ENCODE assay signal across 8 cellular contexts in genomic region chr17:80147035-80147939, GRCh38. TPM values are rescaled to one million over a fixed set of nuclear protein-coding genes. Genes with fewer than 3 reads are reported as not detected.
A peak's percentile ranks its signal among the peaks of the same experiment; 100 is the strongest.
DNase-seq lines count a peak whose midpoint lies in the region; ATAC-seq and TF ChIP-seq lines count a peak whose summit lies in the region.

EIF4A3 (minus strand) TSS chr17:80147128; CDS start chr17:80146961, 167 bp downstream.

- POLR2A ChIA-PET in A673 (lab: Charles Lee; ENCODE audit: low non-redundant PET): no interaction called here

- DNase-seq in A673 (ENCODE audit: low spot score) (peak; percentile 99), NCI-H2196 treated with DMSO at 0.1 percent for 48 hours (lab: John Stamatoyannopoulos, UW; ENCODE audit: unreplicated experiment) (peak; percentile 99), breast epithelium (ENCODE audit: low spot score in 2 of 2) (peak; percentile 98 to 99)

- H3K27ac ChIP-seq in A673 (ENCODE audit: low read depth, low read length, poor library complexity, severe bottlenecking) (peak within 1 kb of the TSS; percentile 92), VCaP (peak within 1 kb of the TSS; percentile 97), breast epithelium (peak within 1 kb of the TSS; percentile 96 to 98), iPS-18a (ENCODE audit: low read length) (no peak within 1 kb of the TSS)

- peak; percentile 88 for ATAC-seq in GM18868 (IDR thresholded peaks at IDR 0.05; ENCODE audit: unreplicated experiment)
- peak; percentile 71 for ATAC-seq in HG03108 (IDR thresholded peaks at IDR 0.05; ENCODE audit: unreplicated experiment)

- intact Hi-C loops in A673 (cut with micrococcal nuclease; ENCODE audit: unreplicated experiment): no loop called here
- intact Hi-C loops in breast epithelium (cut with DNase I; ENCODE audit: low total_unique reads): loop anchor here (1.0 kb wide), 1 partner anchor 42 kb away; no protein-coding TSS in a partner anchor

- CTCF ChIA-PET in A673 (lab: Charles Lee): interaction anchor here (1.3 kb wide), 1 partner anchor 46 kb away, joined by 3 read pairs; the partner anchor contains the start of gene GAA

- H3K36me3 ChIP-seq in A673 (ENCODE audit: insufficient read depth, low read length, poor library complexity, severe bottlenecking): peaks cover 22% of the 10 kb centered on the region
- peaks cover 5% of the 10 kb centered on the region for H3K36me3 ChIP-seq in breast epithelium
- H3K36me3 ChIP-seq in iPS-18a (ENCODE audit: control insufficient read depth, low read depth, low read length): peaks cover 24% of the 10 kb centered on the region
- H3K36me3 ChIP-seq in skeletal muscle satellite cell (ENCODE audit: insufficient read depth, low read length): peaks cover 22% of the 10 kb centered on the region

- H3K4me3 ChIP-seq in A673 (ENCODE audit: low read depth, low read length, poor library complexity, severe bottlenecking) (peak within 1 kb of the TSS; percentile 94), breast epithelium (peak within 1 kb of the TSS; percentile 94 to 100 (median 96)), iPS-18a (ENCODE audit: low read length) (peak within 1 kb of the TSS; percentile 86), skeletal muscle satellite cell (ENCODE audit: low read length) (peak within 1 kb of the TSS; percentile 91)

- H3K4me1 ChIP-seq in A673 (ENCODE audit: insufficient read depth, low read length, poor library complexity, severe bottlenecking): peaks cover 12% of the 10 kb centered on the region
- H3K4me1 ChIP-seq in breast epithelium: peaks cover 3 to 12% of the 10 kb centered on the region in 2 donors
- peaks cover 7% of the 10 kb centered on the region for H3K4me1 ChIP-seq in iPS-18a (ENCODE audit: control insufficient read depth, low read depth, low read length)
- H3K4me1 ChIP-seq in skeletal muscle satellite cell (ENCODE audit: control insufficient read depth, insufficient read depth, low read length): peaks cover 27% of the 10 kb centered on the region

- TF ChIP-seq CTCF in A673 (conservative IDR thresholded peaks at IDR 0.05; ENCODE audit: low read depth, low read length) (no peak), VCaP (conservative IDR thresholded peaks at IDR 0.05) (no peak), breast epithelium (IDR thresholded peaks at IDR 0.05) (no peak)

- H3K9ac ChIP-seq in iPS-18a (ENCODE audit: low read length) (peak within 1 kb of the TSS; percentile 84), skeletal muscle satellite cell (ENCODE audit: low read depth, low read length) (peak within 1 kb of the TSS; percentile 98)

- H3K4me2 ChIP-seq in skeletal muscle satellite cell (ENCODE audit: low read length): peak within 1 kb of the TSS; percentile 91

- H3K27me3 ChIP-seq in A673 (replicated peaks; ENCODE audit: insufficient read depth, low read depth, low read length, poor library complexity) (no peaks in the 10 kb centered on the region), breast epithelium (no peaks in the 10 kb centered on the region), iPS-18a (ENCODE audit: control insufficient read depth, insufficient read depth, low read length) (no peaks in the 10 kb centered on the region), skeletal muscle satellite cell (ENCODE audit: control insufficient read depth, insufficient read depth, low read length) (no peaks in the 10 kb centered on the region)

- H3K9me3 ChIP-seq in A673 (ENCODE audit: low read depth, low read length, poor library complexity, severe bottlenecking) (no peaks in the 10 kb centered on the region), breast epithelium (no peaks in the 10 kb centered on the region), iPS-18a (ENCODE audit: control insufficient read depth, low read depth, low read length) (no peaks in the 10 kb centered on the region), skeletal muscle satellite cell (replicated peaks; ENCODE audit: low read length) (no peaks in the 10 kb centered on the region)

- BruUV-seq in A673 (replicated peaks; lab: Mats Ljungman, UMichigan): TSS peak; percentile 83

- peak; percentile 64 for TF ChIP-seq POLR2A in breast epithelium (IDR thresholded peaks at IDR 0.05)

RNA-seq across cellular contexts. Expression of gene EIF4A3, which starts in this region (rescaled TPM):
- total RNA-seq in A673 (2021) (155 and 158 TPM in 2 replicates), breast epithelium (10 to 100 TPM; 46.2 to 93.1 (median 67.9) TPM)
- total RNA-seq in skeletal muscle satellite cell (2012; rRNA removed): 88.7 and 113 TPM in 2 replicates
